In the genomic region with DNA sequence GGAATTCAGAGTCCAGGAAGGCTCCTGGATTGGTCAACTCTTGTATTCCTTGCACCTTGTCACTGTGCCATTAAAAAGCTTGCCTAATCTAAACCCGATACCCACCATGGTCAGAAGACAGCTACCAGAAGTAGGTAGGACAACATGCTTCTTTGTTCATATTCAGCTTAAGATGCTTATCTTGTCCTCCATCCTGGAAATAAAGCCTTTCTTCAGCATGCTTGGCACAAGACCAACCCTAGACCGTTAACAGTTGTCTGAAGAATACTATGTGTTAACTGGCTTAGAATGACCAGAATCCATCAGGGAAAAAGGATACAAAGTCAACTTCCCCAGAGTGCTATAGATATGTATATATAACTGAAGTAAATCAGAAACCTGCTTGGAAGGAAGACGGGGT, we compare ENCODE assay signal across 24 cellular contexts.
"Had no signal": no experiment of that assay in that cellular context is flagged by ENCODE, and none has a peak within 500 bp of the region (broad histone marks: within the 10 kb centered on the region; RNA-seq: fewer than 3 reads in every experiment).

No MANE protein-coding gene starts in this region.

- H2AFZ ChIP-seq: hepatocyte, parathyroid adenoma had no signal

- H3K27ac Mint-ChIP-seq: activated naive CD4-positive, alpha-beta T cell treated with anti-CD3 and anti-CD28 coated beads for 36 hours; activated naive CD8-positive, alpha-beta T cell treated with anti-CD3 and anti-CD28 coated beads, Interleukin-2, amount 50 U/mL, for 24 hours; activated T-helper 2 cell treated with anti-CD3 and anti-CD28 coated beads, Interferon-gamma antibody, Interleukin-2, Interleukin-4, amounts not matched to agents 10 μg/mL and 5 μg/mL and 100 μg/mL, durations not matched to agents 14 hours and 24 hours and 36 hours; memory B cell; naive thymus-derived CD8-positive, alpha-beta T cell had no signal

- H3K27me3 Mint-ChIP-seq: activated naive CD8-positive, alpha-beta T cell treated with anti-CD3 and anti-CD28 coated beads, Interleukin-2, amount 50 U/mL, for 24 hours; memory B cell; naive thymus-derived CD8-positive, alpha-beta T cell had no signal

- FAIRE-seq: keratinocyte had no signal

- H3K36me3 ChIP-seq: cardiac muscle cell, neutrophil, vagina had no signal

- DNase-seq: activated CD4-positive, alpha-beta T cell treated with anti-CD3 and anti-CD28 coated beads for 1 hour; activated CD4-positive, alpha-beta T cell treated with anti-CD3 and anti-CD28 coated beads, Interleukin-2, amount 50 U/mL, for 48 hours; activated naive CD4-positive, alpha-beta T cell treated with anti-CD3 and anti-CD28 coated beads for 36 hours; activated naive CD8-positive, alpha-beta T cell treated with anti-CD3 and anti-CD28 coated beads, Interleukin-2, amount 50 U/mL, for 24 hours; activated T-cell treated with anti-CD3 and anti-CD28 coated beads, Interleukin-2, amount 50 U/mL, for 1 hour; left lung; mucosa of descending colon; naive thymus-derived CD8-positive, alpha-beta T cell; retina; stimulated activated CD4-positive, alpha-beta T cell treated with anti-CD3 and anti-CD28 coated beads, Interleukin-15, amount 100 ng/mL, for 24 hours; stimulated activated CD4-positive, alpha-beta T cell treated with anti-CD3 and anti-CD28 coated beads, Interleukin-4, amount 100 ng/mL, for 4 hours; stimulated activated CD8-positive, alpha-beta memory T cell treated with anti-CD3 and anti-CD28 coated beads, Interleukin-4, amount 100 ng/mL, for 48 hours; stimulated activated naive CD4-positive, alpha-beta T cell treated with Interleukin-2 at 50 U/mL for 16 hours had no signal

- H3K4me3 ChIP-seq: cardiac muscle cell, hepatocyte, left lung, mucosa of descending colon, skin epidermis, tibial nerve, vagina had no signal

- H3K79me2 ChIP-seq: hepatocyte, parathyroid adenoma had no signal

- H3K4me1 Mint-ChIP-seq: activated naive CD8-positive, alpha-beta T cell treated with anti-CD3 and anti-CD28 coated beads, Interleukin-2, amount 50 U/mL, for 24 hours; naive thymus-derived CD8-positive, alpha-beta T cell had no signal

- H3K9ac ChIP-seq: parathyroid adenoma had no signal

- H3K4me2 ChIP-seq: hepatocyte had no signal

- H3K9me3 ChIP-seq: neutrophil, vagina had no signal

- H3K27ac ChIP-seq: cardiac muscle cell, hepatocyte, left lung, neutrophil, parathyroid adenoma, skin epidermis, tibial nerve, vagina, VCaP had no signal

- H3K4me3 Mint-ChIP-seq: activated naive CD4-positive, alpha-beta T cell treated with anti-CD3 and anti-CD28 coated beads for 36 hours; activated naive CD8-positive, alpha-beta T cell treated with anti-CD3 and anti-CD28 coated beads, Interleukin-2, amount 50 U/mL, for 24 hours; memory B cell; naive thymus-derived CD8-positive, alpha-beta T cell had no signal

- H3K27me3 ChIP-seq: cardiac muscle cell, hepatocyte, left lung, neutrophil, tibial nerve, vagina had no signal

- ATAC-seq: activated naive CD8-positive, alpha-beta T cell treated with anti-CD3 and anti-CD28 coated beads, Interleukin-2, amount 50 U/mL, for 24 hours; left lung; mucosa of descending colon; naive thymus-derived CD8-positive, alpha-beta T cell had no signal

- H3K4me1 ChIP-seq: left lung, parathyroid adenoma, tibial nerve, vagina had no signal
